Comparison of ENCODE assay signal across 8 cellular contexts in the genomic region with DNA sequence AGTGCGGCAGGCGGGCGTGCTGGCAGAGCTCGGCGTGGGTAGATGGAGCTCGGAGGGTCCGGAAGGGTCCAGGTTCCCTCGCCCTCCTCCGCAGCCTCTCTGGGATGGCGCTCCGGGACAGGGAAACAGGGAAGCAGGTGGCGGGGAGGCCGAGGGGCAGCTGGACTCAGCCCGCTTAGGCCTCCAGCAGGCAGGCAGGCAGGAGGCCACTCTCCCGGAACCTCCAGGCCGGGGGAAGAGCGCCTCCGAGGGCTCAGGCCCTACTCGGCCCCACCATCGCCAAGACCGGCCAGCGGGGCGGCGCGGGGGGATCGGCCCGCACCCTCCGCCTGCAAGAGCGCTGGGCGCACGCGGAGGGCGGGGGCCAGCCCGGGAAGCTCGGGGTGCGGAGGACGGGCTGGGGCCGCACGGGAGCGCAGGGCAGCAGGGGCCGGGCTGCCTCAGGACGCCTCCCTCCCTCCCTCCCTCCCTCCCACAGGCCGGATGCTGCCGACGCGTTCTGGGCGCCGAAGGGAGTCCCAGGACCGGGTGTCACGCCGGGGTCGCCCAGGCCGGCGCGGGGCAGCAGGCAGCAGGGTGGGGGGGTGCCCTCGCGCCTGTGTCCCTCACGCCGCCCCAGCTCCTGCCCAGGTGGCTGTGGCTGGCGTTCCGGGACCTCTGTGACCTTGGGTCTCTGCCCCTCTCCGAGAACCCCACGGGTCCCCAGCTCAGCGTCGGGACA.
DNase-seq lines count a peak whose midpoint lies in the region; ATAC-seq and TF ChIP-seq lines count a peak whose summit lies in the region.

No MANE protein-coding gene starts in this region.

- H3K9me3 ChIP-seq in HUES48 (ENCODE audit: control insufficient read depth, insufficient read depth, low read length) (no peaks in the 10 kb centered on the region), parathyroid adenoma (ENCODE audit: control insufficient read depth, low read length) (no peaks in the 10 kb centered on the region)

- peak; percentile 62 for DNase-seq in D341Med (ENCODE audit: low spot score)
- peak; percentile 67 for DNase-seq in activated CD8-positive, alpha-beta memory T cell treated with anti-CD3 and anti-CD28 coated beads, Interleukin-2, amount 50 U/mL, for 48 hours
- DNase-seq in germinal center (ENCODE audit: low spot score): peak; percentile 65
- no peak for DNase-seq in NK-92 treated with Interleukin-12 subunit alpha and Interleukin-12 subunit beta, amount 100 ng/mL, for 24 hours (lab: John Stamatoyannopoulos, UW)
- no peak for DNase-seq in iPS-NIHi7 (ENCODE audit: extremely low spot score)

- peak; percentile 26 for ATAC-seq in GM19463 (IDR thresholded peaks at IDR 0.05; ENCODE audit: unreplicated experiment)

- peak overlapping the region; percentile 72 for H3K4me3 ChIP-seq in HUES48 (ENCODE audit: low read depth, low read length)
- peak overlapping the region; percentile 70 for H3K4me3 ChIP-seq in parathyroid adenoma (ENCODE audit: low read depth, low read length)

- TF ChIP-seq CTCF in parathyroid adenoma (IDR thresholded peaks at IDR 0.05): no peak

- H3K4me2 ChIP-seq in parathyroid adenoma (ENCODE audit: low read length): peak overlapping the region; percentile 97

- no peaks in the 10 kb centered on the region; the same call in 1 of the 2 replicates for H3K36me3 ChIP-seq in HUES48 (ENCODE audit: control insufficient read depth, insufficient read depth, low read length)
- no peaks in the 10 kb centered on the region for H3K36me3 ChIP-seq in parathyroid adenoma (ENCODE audit: control insufficient read depth, insufficient read depth, low read length)

- peak overlapping the region; percentile 80 for H2AFZ ChIP-seq in parathyroid adenoma

- peak overlapping the region; percentile 51 for H3K27ac ChIP-seq in HUES48 (ENCODE audit: low read depth, low read length)
- H3K27ac ChIP-seq in parathyroid adenoma: peak overlapping the region; percentile 54

- H3K4me1 ChIP-seq in HUES48 (ENCODE audit: control insufficient read depth, insufficient read depth, low read length) (peaks cover 25% of the 10 kb centered on the region), parathyroid adenoma (peaks cover 11% of the 10 kb centered on the region)

- H3K9ac ChIP-seq in HUES48 (ENCODE audit: low read depth, low read length): peak overlapping the region; percentile 55; the same call in 1 of the 2 replicates
- peak overlapping the region; percentile 8 for H3K9ac ChIP-seq in parathyroid adenoma

- peaks cover 27% of the 10 kb centered on the region for H3K79me2 ChIP-seq in parathyroid adenoma

- H3K27me3 ChIP-seq in HUES48 (ENCODE audit: control insufficient read depth, insufficient read depth, low read length) (no peaks in the 10 kb centered on the region), parathyroid adenoma (ENCODE audit: control insufficient read depth, insufficient read depth, low read length) (no peaks in the 10 kb centered on the region)

Comparison
In these comparisons a context has a peak if more than half of its experiments do, and no peak if none do; other contexts are left out.
1. DNase-seq: peak in D341Med (single experiment), activated CD8-positive, alpha-beta memory T cell treated with anti-CD3 and anti-CD28 coated beads, Interleukin-2, amount 50 U/mL, for 48 hours (single experiment) and germinal center (single experiment); none in NK-92 treated with Interleukin-12 subunit alpha and Interleukin-12 subunit beta, amount 100 ng/mL, for 24 hours (single experiment) and iPS-NIHi7 (single experiment).